Comparison of ENCODE assay signal across 23 cellular contexts in the genomic region with DNA sequence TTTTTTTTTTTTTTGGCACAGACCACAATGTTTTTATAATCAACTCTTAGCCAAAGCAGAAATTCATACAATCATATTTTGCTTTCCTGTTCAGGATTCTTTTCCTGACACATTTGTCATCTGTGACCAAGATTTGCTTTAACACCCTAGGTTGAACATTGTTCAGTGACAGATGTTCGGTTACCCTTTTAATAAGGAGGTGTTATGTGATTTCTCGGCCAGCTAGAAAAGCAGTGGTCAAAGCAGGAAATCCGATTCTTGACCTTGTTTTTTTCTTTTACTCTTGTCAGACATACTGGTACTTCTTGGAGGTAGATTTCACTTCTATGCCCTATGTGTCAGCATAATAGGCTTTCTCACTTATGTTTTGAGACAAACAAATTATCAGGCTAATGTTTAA.
A peak's percentile ranks its signal among the peaks of the same experiment; 100 is the strongest.
DNase-seq lines count a peak whose midpoint lies in the region; ATAC-seq and TF ChIP-seq lines count a peak whose summit lies in the region.
"Had no signal": no experiment of that assay in that cellular context is flagged by ENCODE, and none has a peak within 500 bp of the region (broad histone marks: within the 10 kb centered on the region; RNA-seq: fewer than 3 reads in every experiment).

No MANE protein-coding gene starts in this region.

- H3K36me3 Mint-ChIP-seq in activated CD4-positive, alpha-beta T cell treated with anti-CD3 and anti-CD28 coated beads, Interleukin-2, amount 10 ng/mL, durations not matched to agents 7 days and 5 days (ENCODE audit: low read depth) = no peaks in the 10 kb centered on the region
- H3K36me3 Mint-ChIP-seq: activated naive CD4-positive, alpha-beta T cell treated with anti-CD3 and anti-CD28 coated beads, Interleukin-2, amount 50 U/mL, for 24 hours; naive B cell; stimulated activated effector memory CD8-positive, alpha-beta T cell treated with anti-CD3 and anti-CD28 coated beads, Interleukin-12 subunit alpha, Interleukin-12 subunit beta, amount 100 ng/mL, for 72 hours had no signal

- no peak for TF ChIP-seq RAD21 in Ishikawa (IDR thresholded peaks at IDR 0.05; ENCODE audit: low read depth)

- no peaks in the 10 kb centered on the region for H3K4me1 Mint-ChIP-seq in activated CD4-positive, alpha-beta T cell treated with anti-CD3 and anti-CD28 coated beads, Interleukin-2, amount 10 ng/mL, durations not matched to agents 7 days and 5 days
- H3K4me1 Mint-ChIP-seq: activated naive CD4-positive, alpha-beta T cell treated with anti-CD3 and anti-CD28 coated beads, Interleukin-2, amount 50 U/mL, for 24 hours; naive B cell; stimulated activated effector memory CD8-positive, alpha-beta T cell treated with anti-CD3 and anti-CD28 coated beads, Interleukin-12 subunit alpha, Interleukin-12 subunit beta, amount 100 ng/mL, for 72 hours had no signal

- no peak overlapping the region for H3K4me3 ChIP-seq in osteoblast (ENCODE audit: insufficient read depth, low read length)
- H3K4me3 ChIP-seq: coronary artery, left ventricle myocardium inferior, SJCRH30, tibial nerve had no signal

- peak overlapping the region; percentile 41 for H2AFZ ChIP-seq in osteoblast (ENCODE audit: low read length)

- peak overlapping the region; percentile 69 for H3K27ac ChIP-seq in osteoblast (ENCODE audit: low read depth, low read length)
- H3K27ac ChIP-seq: coronary artery, HL-60, left ventricle myocardium inferior, SJCRH30, tibial nerve had no signal

- TF ChIP-seq CTCF in osteoblast (IDR thresholded peaks at IDR 0.05; ENCODE audit: extremely low read depth, low read depth, low read length) = no peak

- DNase-seq in dermis blood vessel endothelial cell (peak; percentile 54), osteoblast (ENCODE audit: insufficient read length, low spot score, missing footprints) (no peak), globus pallidus (ENCODE audit: low spot score) (no peak), NCI-H1092 (lab: John Stamatoyannopoulos, UW) (no peak)
- no peak for DNase-seq in activated CD4-positive, alpha-beta T cell treated with anti-CD3 and anti-CD28 coated beads, Interleukin-2, amount 10 ng/mL, durations not matched to agents 7 days and 5 days
- DNase-seq: amygdala; DMS153; effector memory CD4-positive, alpha-beta T cell; head of caudate nucleus; left ventricle myocardium inferior; naive B cell; NCI-H446; NCI-H774; SJCRH30; SW 1271 had no signal

- peaks cover 2% of the 10 kb centered on the region for H3K27me3 Mint-ChIP-seq in activated CD4-positive, alpha-beta T cell treated with anti-CD3 and anti-CD28 coated beads, Interleukin-2, amount 10 ng/mL, durations not matched to agents 7 days and 5 days
- H3K27me3 Mint-ChIP-seq: naive B cell had no signal

- CTCF ChIA-PET in activated CD4-positive, alpha-beta T cell treated with anti-CD3 and anti-CD28 coated beads, Interleukin-2, amount 10 ng/mL, durations not matched to agents 7 days and 5 days (lab: Charles Lee) = no interaction called here

- H3K9me3 ChIP-seq in osteoblast (ENCODE audit: low read depth, low read length) = no peaks in the 10 kb centered on the region

- H4K20me1 ChIP-seq in osteoblast (ENCODE audit: insufficient read depth, low read length) = no peaks in the 10 kb centered on the region

- H3K4me3 Mint-ChIP-seq in activated CD4-positive, alpha-beta T cell treated with anti-CD3 and anti-CD28 coated beads, Interleukin-2, amount 10 ng/mL, durations not matched to agents 7 days and 5 days = no peak overlapping the region
- H3K4me3 Mint-ChIP-seq: activated naive CD4-positive, alpha-beta T cell treated with anti-CD3 and anti-CD28 coated beads, Interleukin-2, amount 50 U/mL, for 24 hours; naive B cell; stimulated activated effector memory CD8-positive, alpha-beta T cell treated with anti-CD3 and anti-CD28 coated beads, Interleukin-12 subunit alpha, Interleukin-12 subunit beta, amount 100 ng/mL, for 72 hours had no signal

- peaks cover 27% of the 10 kb centered on the region for H3K4me1 ChIP-seq in osteoblast (ENCODE audit: insufficient read depth, low read length)
- H3K4me1 ChIP-seq: SJCRH30 had no signal

- no peaks in the 10 kb centered on the region for H3K36me3 ChIP-seq in osteoblast (ENCODE audit: insufficient read depth, low read length)
- H3K36me3 ChIP-seq: left ventricle myocardium inferior, SJCRH30, tibial nerve had no signal

- H3K9me3 Mint-ChIP-seq in activated CD4-positive, alpha-beta T cell treated with anti-CD3 and anti-CD28 coated beads, Interleukin-2, amount 10 ng/mL, durations not matched to agents 7 days and 5 days = no peaks in the 10 kb centered on the region
- H3K9me3 Mint-ChIP-seq: activated T-helper 2 cell treated with anti-CD3 and anti-CD28 coated beads, Interferon-gamma antibody, Interleukin-2, Interleukin-4, amounts not matched to agents 10 μg/mL and 5 μg/mL and 100 μg/mL, durations not matched to agents 14 hours and 24 hours and 36 hours; stimulated activated effector memory CD8-positive, alpha-beta T cell treated with anti-CD3 and anti-CD28 coated beads, Interleukin-12 subunit alpha, Interleukin-12 subunit beta, amount 100 ng/mL, for 72 hours had no signal

- POLR2A ChIA-PET in activated CD4-positive, alpha-beta T cell treated with anti-CD3 and anti-CD28 coated beads, Interleukin-2, amount 10 ng/mL, durations not matched to agents 7 days and 5 days (lab: Charles Lee) = no interaction called here

- H3K79me2 ChIP-seq in osteoblast (ENCODE audit: insufficient read depth, low read length) = no peaks in the 10 kb centered on the region

- no peak overlapping the region for H3K4me2 ChIP-seq in osteoblast (ENCODE audit: insufficient read depth, low read length)

- no peak for TF ChIP-seq EP300 in Ishikawa (IDR thresholded peaks at IDR 0.05; ENCODE audit: borderline replicate concordance)

- peak; percentile 62 for ATAC-seq in GM18873 (IDR thresholded peaks at IDR 0.05; ENCODE audit: low FRiP score, unreplicated experiment)
- ATAC-seq: stimulated activated effector memory CD8-positive, alpha-beta T cell treated with anti-CD3 and anti-CD28 coated beads, Interleukin-12 subunit alpha, Interleukin-12 subunit beta, amount 100 ng/mL, for 72 hours had no signal

- no peaks in the 10 kb centered on the region for H3K27me3 ChIP-seq in osteoblast (ENCODE audit: insufficient read depth, low read length)
- H3K27me3 ChIP-seq: SJCRH30, tibial nerve had no signal

- H3K27ac Mint-ChIP-seq in activated CD4-positive, alpha-beta T cell treated with anti-CD3 and anti-CD28 coated beads, Interleukin-2, amount 10 ng/mL, durations not matched to agents 7 days and 5 days = no peak overlapping the region
- H3K27ac Mint-ChIP-seq: activated naive CD4-positive, alpha-beta T cell treated with anti-CD3 and anti-CD28 coated beads, Interleukin-2, amount 50 U/mL, for 24 hours; activated T-helper 2 cell treated with anti-CD3 and anti-CD28 coated beads, Interferon-gamma antibody, Interleukin-2, Interleukin-4, amounts not matched to agents 10 μg/mL and 5 μg/mL and 100 μg/mL, durations not matched to agents 14 hours and 24 hours and 36 hours; naive B cell; stimulated activated effector memory CD8-positive, alpha-beta T cell treated with anti-CD3 and anti-CD28 coated beads, Interleukin-12 subunit alpha, Interleukin-12 subunit beta, amount 100 ng/mL, for 72 hours had no signal

TF ChIP-seq in Ishikawa, 13 proteins besides CTCF, POLR2A, EP300 and RAD21:
- TF ChIP-seq TEAD4 (IDR thresholded peaks at IDR 0.05) = no peak
- TF ChIP-seq, protein P1, sequence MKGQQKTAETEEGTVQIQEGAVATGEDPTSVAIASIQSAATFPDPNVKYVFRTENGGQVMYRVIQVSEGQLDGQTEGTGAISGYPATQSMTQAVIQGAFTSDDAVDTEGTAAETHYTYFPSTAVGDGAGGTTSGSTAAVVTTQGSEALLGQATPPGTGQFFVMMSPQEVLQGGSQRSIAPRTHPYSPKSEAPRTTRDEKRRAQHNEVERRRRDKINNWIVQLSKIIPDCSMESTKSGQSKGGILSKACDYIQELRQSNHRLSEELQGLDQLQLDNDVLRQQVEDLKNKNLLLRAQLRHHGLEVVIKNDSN (IDR thresholded peaks at IDR 0.05) = no peak
- TF ChIP-seq, protein P2, sequence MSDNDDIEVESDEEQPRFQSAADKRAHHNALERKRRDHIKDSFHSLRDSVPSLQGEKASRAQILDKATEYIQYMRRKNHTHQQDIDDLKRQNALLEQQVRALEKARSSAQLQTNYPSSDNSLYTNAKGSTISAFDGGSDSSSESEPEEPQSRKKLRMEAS (IDR thresholded peaks at IDR 0.05) = 0 out of 2 replicates have a peak, but pooled peaks have one; percentile 3
